In the genomic region with DNA sequence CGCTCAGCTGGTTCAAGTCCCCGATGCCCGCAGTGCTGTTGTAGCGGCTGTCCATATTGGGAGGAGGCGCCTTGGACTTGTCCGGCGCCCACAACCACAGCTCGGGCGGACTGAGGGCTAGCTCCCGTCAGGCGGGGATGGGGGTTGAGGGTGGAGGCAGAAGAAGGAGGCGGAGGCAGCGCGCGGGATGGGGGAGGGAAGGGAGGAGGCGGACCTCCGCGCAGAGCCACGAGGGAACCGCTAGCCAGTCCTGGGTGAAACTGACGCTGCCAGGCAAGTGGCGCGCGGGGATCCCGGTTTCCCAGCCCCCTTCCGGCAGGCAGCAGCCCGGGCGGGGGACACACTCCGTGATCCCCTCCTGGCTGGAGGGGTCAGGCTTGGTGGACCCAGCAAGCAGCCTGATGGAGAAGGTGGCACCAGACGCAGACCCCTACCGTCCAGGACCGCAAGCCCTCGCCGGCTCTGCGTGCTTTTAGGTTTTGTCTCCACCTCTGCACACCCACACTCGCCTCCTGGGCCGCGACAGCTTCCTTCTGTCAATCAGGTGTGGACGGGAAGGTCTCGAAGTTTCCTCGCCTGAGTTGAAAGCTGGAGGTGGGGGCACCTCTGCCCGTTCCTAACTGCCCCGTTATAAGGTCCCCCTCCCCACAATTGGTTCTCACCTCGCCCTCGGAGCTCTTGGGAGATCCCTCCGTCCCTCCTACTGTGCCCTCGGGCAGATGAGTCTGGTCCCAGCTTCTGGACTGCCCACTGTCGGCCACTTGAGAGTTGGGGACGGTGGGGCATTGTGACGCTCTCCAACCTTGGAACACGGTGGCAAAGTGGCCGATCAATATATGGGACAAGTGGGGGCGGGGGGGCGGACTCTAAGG, we compare ENCODE assay signal across 8 cellular contexts. TPM values are rescaled to one million over a fixed set of nuclear protein-coding genes. Genes with fewer than 3 reads are reported as not detected.
DNase-seq lines count a peak whose midpoint lies in the region; ATAC-seq, FAIRE-seq and TF ChIP-seq lines count a peak whose summit lies in the region.

A gene (minus strand): TSS at position 112 of the 872 bp plus-strand sequence. CDS start 57 bp downstream, at position 55.

- H3K27ac ChIP-seq in astrocyte (ENCODE audit: low read depth, low read length) (peak within 1 kb of the TSS; percentile 58), right atrium auricular region (peak within 1 kb of the TSS; percentile 93 to 98), prostate gland (peak within 1 kb of the TSS; percentile 79 to 84)

- H3K27ac Mint-ChIP-seq in astrocyte (ENCODE audit: unreplicated experiment), result peak within 1 kb of the TSS; percentile 87

- H3K4me3 ChIP-seq in astrocyte (ENCODE audit: insufficient read depth, low read depth, low read length) (peak within 1 kb of the TSS; percentile 73), right atrium auricular region (peak within 1 kb of the TSS; percentile 74), prostate gland (peak within 1 kb of the TSS; percentile 40 to 44)

- H3K79me2 ChIP-seq in astrocyte (ENCODE audit: insufficient read depth, low read length), result no peaks in the 10 kb centered on the region

- 1% methylated on average over 54 of the region's 54 CpGs for WGBS in prostate gland

- H3K27me3 ChIP-seq in astrocyte (ENCODE audit: insufficient read depth, low read length) (no peaks in the 10 kb centered on the region), right atrium auricular region (no peaks in the 10 kb centered on the region), prostate gland (replicated peaks; ENCODE audit: insufficient read depth) (no peaks in the 10 kb centered on the region)

- DNase-seq in AG09319 (ENCODE audit: extremely low read depth, low read depth), result peak; percentile 41
- peak; percentile 38 for DNase-seq in GM19239 (ENCODE audit: insufficient read length, low spot score)
- peak in 4 of 5 donors; percentile 19 to 42 (median 26) for DNase-seq in T-helper 1 cell
- peak; percentile 68 for DNase-seq in astrocyte (ENCODE audit: low read depth)
- peak; percentile 91 for DNase-seq in right atrium auricular region (ENCODE audit: low spot score)
- DNase-seq in prostate gland (ENCODE audit: low spot score), result peak; percentile 41
- no peak for DNase-seq in RKO (ENCODE audit: low spot score)

- H3K9ac ChIP-seq in astrocyte (ENCODE audit: low read length), result peak within 1 kb of the TSS; percentile 80

- no peaks in the 10 kb centered on the region for H4K20me1 ChIP-seq in astrocyte (ENCODE audit: insufficient read depth, low read length)

- H3K9me3 ChIP-seq in astrocyte (ENCODE audit: insufficient read depth, low read depth, low read length), result no peaks in the 10 kb centered on the region
- no peaks in the 10 kb centered on the region for H3K9me3 ChIP-seq in right atrium auricular region
- no peaks in the 10 kb centered on the region for H3K9me3 ChIP-seq in prostate gland

- H3K9me3 Mint-ChIP-seq in astrocyte (ENCODE audit: unreplicated experiment), result no peaks in the 10 kb centered on the region

- H3K4me1 ChIP-seq in astrocyte (ENCODE audit: insufficient read depth, low read length) (no peaks in the 10 kb centered on the region), right atrium auricular region (peaks cover 0 to 20% of the 10 kb centered on the region in 2 donors), prostate gland (replicated peaks) (no peaks in the 10 kb centered on the region)

- no peaks in the 10 kb centered on the region for H3K36me3 Mint-ChIP-seq in astrocyte (ENCODE audit: low read depth, unreplicated experiment)

- no peaks in the 10 kb centered on the region for H3K36me3 ChIP-seq in astrocyte (ENCODE audit: insufficient read depth, low read length)
- no peaks in the 10 kb centered on the region for H3K36me3 ChIP-seq in right atrium auricular region
- no peaks in the 10 kb centered on the region for H3K36me3 ChIP-seq in prostate gland

- intact Hi-C loops in prostate gland (cut with DNase I), result no loop called here

- TF ChIP-seq CTCF in AG09319 (IDR thresholded peaks at IDR 0.05; ENCODE audit: low read depth, low read length) (no peak; the same call in 1 of the 2 replicates), astrocyte (IDR thresholded peaks at IDR 0.05; ENCODE audit: insufficient read depth, low read depth, low read length) (no peak), right atrium auricular region (IDR thresholded peaks at IDR 0.05) (no peak), prostate gland (IDR thresholded peaks at IDR 0.05) (no peak)

- peak within 1 kb of the TSS; percentile 97 for H3K4me2 ChIP-seq in astrocyte (ENCODE audit: low read length)

- peak within 1 kb of the TSS; percentile 95 for H2AFZ ChIP-seq in astrocyte (ENCODE audit: low read depth, low read length)

- no peak for TF ChIP-seq POLR2A in prostate gland (IDR thresholded peaks at IDR 0.05)

- ATAC-seq in HG03354 (IDR thresholded peaks at IDR 0.05; ENCODE audit: poor library complexity, severe bottlenecking, unreplicated experiment), result peak; percentile 65

- FAIRE-seq in GM19239 (lab: Jason Lieb, UNC) (peak; percentile 80), astrocyte (lab: Jason Lieb, UNC) (no peak)

- H3K4me3 Mint-ChIP-seq in astrocyte (ENCODE audit: unreplicated experiment), result peak within 1 kb of the TSS; percentile 94

- H3K27me3 Mint-ChIP-seq in astrocyte (ENCODE audit: low read depth, unreplicated experiment), result no peaks in the 10 kb centered on the region

- peaks cover 6% of the 10 kb centered on the region for H3K4me1 Mint-ChIP-seq in astrocyte (ENCODE audit: low read depth, unreplicated experiment)

RNA-seq across cellular contexts. Expression of the gene that starts here (rescaled TPM):
- total RNA-seq in astrocyte (9.1 and 9.4 TPM in 2 replicates), right atrium auricular region (10 to 100 TPM; 33.1 to 36.2 TPM), prostate gland (1 to 10 TPM; 3.5 to 5.3 TPM)
